21 cellular contexts compared by ENCODE assay signal in the genomic region with DNA sequence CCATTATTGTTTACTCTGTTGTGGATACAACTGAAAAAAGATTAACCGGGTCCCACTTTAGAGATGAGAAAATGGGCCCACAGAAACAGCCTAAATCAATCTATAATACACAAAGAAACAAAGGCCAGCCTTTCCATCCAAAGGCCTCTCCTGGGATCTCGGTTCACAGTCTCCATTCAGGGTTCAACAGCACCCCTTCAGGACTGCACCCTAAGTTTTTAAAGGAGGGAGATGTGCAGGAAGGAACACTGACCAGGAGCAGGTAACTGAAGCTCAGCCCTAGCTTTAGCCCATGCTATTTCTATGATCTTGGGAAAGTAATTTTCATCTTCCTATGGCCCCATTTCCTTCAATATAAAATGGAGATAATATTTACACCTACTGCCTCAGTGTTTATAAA.
A peak's percentile ranks its signal among the peaks of the same experiment; 100 is the strongest.
DNase-seq lines count a peak whose midpoint lies in the region; ATAC-seq, FAIRE-seq and TF ChIP-seq lines count a peak whose summit lies in the region.
"Had no signal": no experiment of that assay in that cellular context is flagged by ENCODE, and none has a peak within 500 bp of the region (broad histone marks: within the 10 kb centered on the region; RNA-seq: fewer than 3 reads in every experiment).

No MANE protein-coding gene starts in this region.

- H3K79me2 ChIP-seq in GM12878 (ENCODE audit: control insufficient read depth, insufficient read depth, low read length) (no peaks in the 10 kb centered on the region), mesendoderm (ENCODE audit: control insufficient read depth, insufficient read depth, low read length) (no peaks in the 10 kb centered on the region)

- 88% methylated on average over 2 of the region's 2 CpGs for WGBS in GM12878 (ENCODE audit: insufficient coverage, insufficient replicate concordance, low lambda C conversion rate, missing lambda C conversion rate)
- no CpG with 5 or more reads among the region's 2 CpGs for WGBS in mesendoderm (ENCODE audit: extremely low coverage, insufficient coverage, low lambda C conversion rate)

- H3K9me3 Mint-ChIP-seq in endothelial cell (ENCODE audit: unreplicated experiment) = no peaks in the 10 kb centered on the region
- H3K9me3 Mint-ChIP-seq: CD8-positive, alpha-beta memory T cell; T-cell; T-helper 2 cell treated with Interferon-gamma antibody and Interleukin-4, amounts not matched to agents 5 μg/mL and 100 μg/mL, for 36 hours had no signal

- SMC1A ChIA-PET in GM12878 (lab: Charles Lee; ENCODE audit: uncharacterized antibody, unreplicated experiment) = interaction anchor here (0.6 to 4.5 kb wide), 7 partner anchors 9 to 458 kb away, joined by 3 to 36 read pairs (median 4); no protein-coding TSS in a partner anchor

- BruUV-seq in GM12878 (replicated peaks; lab: Mats Ljungman, UMichigan) = no TSS peak

- H3K4me2 ChIP-seq in GM12878 (ENCODE audit: control insufficient read depth, insufficient read depth) (no peak overlapping the region), mesendoderm (ENCODE audit: low read length) (no peak overlapping the region)

- TF ChIP-seq EP300 in GM12878 (IDR thresholded peaks at IDR 0.05; ENCODE audit: borderline replicate concordance in 1 of 2, control insufficient read depth in 1 of 2, low read depth in 2 of 2, low read length in 2 of 2) = no peak

- H3K9ac ChIP-seq in GM12878 (ENCODE audit: control insufficient read depth, insufficient read depth, low read length) (no peak overlapping the region), mesendoderm (ENCODE audit: low read length) (no peak overlapping the region)
- H3K9ac ChIP-seq: GM23248 had no signal

- peak overlapping the region; percentile 86 for H2BK120ac ChIP-seq in mesendoderm (ENCODE audit: low read depth, low read length)

- H4K5ac ChIP-seq in mesendoderm (ENCODE audit: low read length) = no peak overlapping the region

- H3K9me3 ChIP-seq in GM12878 (replicated peaks; ENCODE audit: control insufficient read depth, insufficient read depth, low read length) = no peaks in the 10 kb centered on the region

- H3K27ac Mint-ChIP-seq in endothelial cell (ENCODE audit: unreplicated experiment) = no peak overlapping the region
- H3K27ac Mint-ChIP-seq: B cell; CD8-positive, alpha-beta memory T cell; T-cell; T-helper 2 cell treated with Interferon-gamma antibody and Interleukin-4, amounts not matched to agents 5 μg/mL and 100 μg/mL, for 36 hours had no signal

- RAD21 ChIA-PET in GM12878 (lab: Charles Lee; ENCODE audit: unreplicated experiment) = interaction anchor here (1.0 to 1.3 kb wide), 2 partner anchors 13 to 182 kb away, joined by 3 read pairs; no protein-coding TSS in a partner anchor

- H3K4me1 Mint-ChIP-seq in endothelial cell (ENCODE audit: unreplicated experiment) = no peaks in the 10 kb centered on the region

- peak overlapping the region; percentile 41 for H2BK5ac ChIP-seq in mesendoderm (ENCODE audit: low read length)

- in situ Hi-C loops in GM12878 (cut with MboI) (loop anchor here (10.0 kb wide), 1 partner anchor 707 kb away; no protein-coding TSS in a partner anchor), GM13976 (cut with MboI; ENCODE audit: low sequenced_read_pairs, unreplicated experiment) (loop anchor here (10.0 kb wide), 2 partner anchors 457 to 787 kb away; no protein-coding TSS in a partner anchor)

- peak overlapping the region; percentile 76 for H3K18ac ChIP-seq in mesendoderm (ENCODE audit: low read length)

- H4K8ac ChIP-seq in mesendoderm (ENCODE audit: low read depth, low read length) = no peak overlapping the region

- peak overlapping the region; percentile 36 for H3K4ac ChIP-seq in mesendoderm (ENCODE audit: low read depth, low read length)

- no peak overlapping the region for H3K23ac ChIP-seq in mesendoderm (ENCODE audit: low read length)

- CTCF ChIA-PET in GM12878 (lab: Yijun Ruan, JAX) = interaction anchor here (0.6 to 5.0 kb wide), 5 partner anchors 25 to 792 kb away, joined by 3 to 63 read pairs (median 5); no protein-coding TSS in a partner anchor

- peaks cover 2% of the 10 kb centered on the region for H3K27me3 Mint-ChIP-seq in endothelial cell (ENCODE audit: unreplicated experiment)
- H3K27me3 Mint-ChIP-seq: B cell; CD8-positive, alpha-beta memory T cell; T-cell had no signal

- no peak overlapping the region for H3K4me3 Mint-ChIP-seq in endothelial cell (ENCODE audit: unreplicated experiment)
- H3K4me3 Mint-ChIP-seq: B cell; CD8-positive, alpha-beta memory T cell; T-cell; T-helper 2 cell treated with Interferon-gamma antibody and Interleukin-4, amounts not matched to agents 5 μg/mL and 100 μg/mL, for 36 hours had no signal

- peak; percentile 68 for FAIRE-seq in H54 (lab: Jason Lieb, UNC)
- no peak for FAIRE-seq in GM12878 (lab: Jason Lieb, UNC)

- no peaks in the 10 kb centered on the region for H3K79me1 ChIP-seq in mesendoderm (ENCODE audit: low read length)

- H3K36me3 ChIP-seq in GM12878 (ENCODE audit: control insufficient read depth in 2 of 2, insufficient read depth in 2 of 2, low read length in 1 of 2) (no peaks in the 10 kb centered on the region), mesendoderm (ENCODE audit: control insufficient read depth, insufficient read depth, low read length) (no peaks in the 10 kb centered on the region)

- H4K20me1 ChIP-seq in GM12878 (ENCODE audit: control insufficient read depth, insufficient read depth) = no peaks in the 10 kb centered on the region

- intact Hi-C loops in GM12878 (cut with micrococcal nuclease; ENCODE audit: unreplicated experiment) = loop anchor here (5.0 to 10.0 kb wide), 4 partner anchors 175 to 785 kb away; no protein-coding TSS in a partner anchor

- H3K27me3 ChIP-seq in GM12878 (replicated peaks in 1 of 2; ENCODE audit: control insufficient read depth in 2 of 2, insufficient read depth in 2 of 2, low read length in 1 of 2) (no peaks in the 10 kb centered on the region), mesendoderm (ENCODE audit: insufficient read depth, low read length, poor library complexity) (no peaks in the 10 kb centered on the region)

- no peak overlapping the region for H2BK15ac ChIP-seq in mesendoderm (replicated peaks; ENCODE audit: low read depth)

- no peak overlapping the region for H2AFZ ChIP-seq in GM12878 (ENCODE audit: control insufficient read depth, low read depth, low read length)
- H2AFZ ChIP-seq: GM23248 had no signal

- no peak overlapping the region for H3K4me3 ChIP-seq in GM12878
- no peak overlapping the region for H3K4me3 ChIP-seq in mesendoderm (ENCODE audit: low read length)
- H3K4me3 ChIP-seq: GM23248 had no signal

- peak overlapping the region; percentile 59 for H3K56ac ChIP-seq in mesendoderm (ENCODE audit: low read length)

- POLR2A ChIA-PET in GM12878 (lab: Charles Lee) = no interaction called here

- DNase-seq in H54 (ENCODE audit: insufficient read length, low spot score) (no peak), M059J (ENCODE audit: low read depth) (peak; percentile 12), GM12878 (ENCODE audit: low read depth, low spot score) (no peak), mesendoderm (no peak), GM13976 (ENCODE audit: low spot score) (no peak), hepatic stellate cell (ENCODE audit: low spot score) (no peak), endothelial cell (ENCODE audit: low spot score) (no peak)
- DNase-seq: CD8-positive, alpha-beta memory T cell; DND-41; GM23248; HCEC 1CT; NCI-H1105; NCI-H2029; NCI-H2171; NCI-H226; NCI-H510A; NCI-H748 treated with DMSO at 0.1 percent for 48 hours; T-cell had no signal

- TF ChIP-seq POLR2A in H54 (IDR thresholded peaks at IDR 0.05; ENCODE audit: low read depth, low read length) (no peak), GM12878 (IDR thresholded peaks at IDR 0.05; ENCODE audit: low read depth, low read length) (no peak)

- TF ChIP-seq CTCF in GM12878 (IDR thresholded peaks at IDR 0.05 in 2 of 3, conservative IDR thresholded peaks at IDR 0.05 in 1 of 3; ENCODE audit: control insufficient read depth in 2 of 3, extremely low read depth in 1 of 3, insufficient read depth in 1 of 3, low read depth in 3 of 3, low read length in 3 of 3) = no peak
- no peak for TF ChIP-seq CTCF in GM13976 (IDR thresholded peaks at IDR 0.05; ENCODE audit: borderline replicate concordance, control extremely low read depth, extremely low read depth, insufficient read depth, missing control alignments)
- TF ChIP-seq CTCF in endothelial cell (IDR thresholded peaks at IDR 0.05; ENCODE audit: unreplicated experiment) = no peak

- H3K4me1 ChIP-seq in GM12878 (ENCODE audit: control insufficient read depth, insufficient read depth, low read length) (0 out of 2 replicates have a peak, but pooled peaks cover 9% of the 10 kb centered on the region), mesendoderm (ENCODE audit: control insufficient read depth, low read depth, low read length) (no peaks in the 10 kb centered on the region)

- no peak overlapping the region for H2AK5ac ChIP-seq in mesendoderm (ENCODE audit: low read length)

- ATAC-seq in GM12878 = no peak
- ATAC-seq: T-cell had no signal

- H3K36me3 Mint-ChIP-seq in endothelial cell (ENCODE audit: low read depth, unreplicated experiment) = no peaks in the 10 kb centered on the region

- peak; percentile 31; the same call in 1 of the 2 replicates for TF ChIP-seq RAD21 in GM12878 (IDR thresholded peaks at IDR 0.05; ENCODE audit: insufficient read depth, low read depth, low read length)

- H3K27ac ChIP-seq in GM12878 (ENCODE audit: control insufficient read depth, insufficient read depth) (no peak overlapping the region), mesendoderm (ENCODE audit: low read depth, low read length) (no peak overlapping the region)
- H3K27ac ChIP-seq: C4-2B, GM23248 had no signal

TF ChIP-seq in GM12878, 131 proteins besides CTCF, POLR2A, EP300 and RAD21 (continues in another document):
- TF ChIP-seq JUND (IDR thresholded peaks at IDR 0.05; ENCODE audit: low read depth, low read length) (no peak), ETV6 (conservative IDR thresholded peaks at IDR 0.05 in 1 of 2, IDR thresholded peaks at IDR 0.05 in 1 of 2; ENCODE audit: borderline replicate concordance in 1 of 2, low read depth in 1 of 2) (no peak), FOXK2 (IDR thresholded peaks at IDR 0.05) (no peak), RAD51 (IDR thresholded peaks at IDR 0.05) (no peak), SPI1 (IDR thresholded peaks at IDR 0.05; ENCODE audit: borderline replicate concordance, insufficient read depth, low read depth, low read length) (no peak), STAT3 (IDR thresholded peaks at IDR 0.05; ENCODE audit: low read depth, low read length) (no peak)
